ENCODE assay signal across 25 cellular contexts in the genomic region with DNA sequence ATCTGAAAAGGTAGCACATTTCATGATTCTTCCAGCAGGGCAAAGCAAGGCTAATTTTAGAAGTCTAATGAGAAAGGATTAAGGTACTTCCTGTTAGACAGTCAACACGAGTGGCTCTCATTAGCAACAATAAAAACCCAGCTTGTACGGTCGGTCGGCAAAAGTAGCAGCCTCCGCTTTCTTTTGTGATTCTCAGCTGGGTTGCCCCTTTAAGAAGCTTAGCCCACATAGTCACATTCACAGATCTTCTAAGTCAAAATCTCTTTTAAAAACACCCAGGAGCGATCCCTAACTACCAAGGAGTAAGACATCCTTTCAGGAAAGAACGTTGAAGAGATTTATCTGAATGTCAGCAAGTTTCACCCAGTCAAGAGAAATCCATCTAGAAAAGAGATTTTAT.
DNase-seq lines count a peak whose midpoint lies in the region; ATAC-seq and TF ChIP-seq lines count a peak whose summit lies in the region.
"Had no signal": no experiment of that assay in that cellular context is flagged by ENCODE, and none has a peak within 500 bp of the region (broad histone marks: within the 10 kb centered on the region; RNA-seq: fewer than 3 reads in every experiment).

No MANE protein-coding gene starts in this region.

- H3K4me1 ChIP-seq in HUES48 (ENCODE audit: control insufficient read depth, insufficient read depth, low read length), result peaks cover 35% of the 10 kb centered on the region
- H3K4me1 ChIP-seq in esophagus squamous epithelium, result peaks cover 0 to 9% (median 0%) of the 10 kb centered on the region in 3 donors
- H3K4me1 ChIP-seq: suprapubic skin had no signal

- no peak overlapping the region for H3K4me3 ChIP-seq in HUES48 (ENCODE audit: low read depth, low read length)
- H3K4me3 ChIP-seq in esophagus squamous epithelium, result no peak overlapping the region
- H3K4me3 ChIP-seq: dorsolateral prefrontal cortex, suprapubic skin, upper lobe of right lung had no signal

- DNase-seq in DMS153 treated with DMSO at 0.1 percent for 48 hours (lab: John Stamatoyannopoulos, UW; ENCODE audit: unreplicated experiment) (peak; percentile 27), NCI-H82 treated with DMSO at 0.1 percent for 48 hours (lab: John Stamatoyannopoulos, UW; ENCODE audit: unreplicated experiment) (peak; percentile 10), iPS-NIHi11 (ENCODE audit: low spot score) (peak; percentile 39), C1 segment of cervical spinal cord (lab: John Stamatoyannopoulos, UW) (no peak), esophagus squamous epithelium (lab: John Stamatoyannopoulos, UW) (no peak)
- DNase-seq: activated CD4-positive, alpha-beta T cell treated with anti-CD3 and anti-CD28 coated beads for 48 hours; activated naive CD4-positive, alpha-beta T cell; activated T-cell treated with anti-CD3 and anti-CD28 coated beads, Interleukin-2, amount 50 U/mL, for 48 hours; cerebellar nuclear complex; DND-41; dorsolateral prefrontal cortex; glutamatergic neuron; HCEC 1CT; KG1; mammary epithelial cell; MM.1S; NCI-H774; RPMI8226; stimulated activated naive CD4-positive, alpha-beta T cell; upper lobe of right lung had no signal

- TF ChIP-seq CTCF in esophagus squamous epithelium (IDR thresholded peaks at IDR 0.05), result no peak

- ATAC-seq in HG03108 (IDR thresholded peaks at IDR 0.05; ENCODE audit: unreplicated experiment), result no peak
- ATAC-seq: upper lobe of right lung had no signal

- 46 to 65% methylated on average over 7 of the region's 7 CpGs for WGBS in esophagus squamous epithelium, 2 donors

- H3K27ac ChIP-seq in HUES48 (ENCODE audit: low read depth, low read length), result peak overlapping the region; percentile 89
- no peak overlapping the region for H3K27ac ChIP-seq in esophagus squamous epithelium
- H3K27ac ChIP-seq: C4-2B, dorsolateral prefrontal cortex, epithelial cell of prostate, suprapubic skin, upper lobe of right lung had no signal

- TF ChIP-seq POLR2A in esophagus squamous epithelium (IDR thresholded peaks at IDR 0.05), result no peak

- H3K36me3 ChIP-seq in HUES48 (ENCODE audit: control insufficient read depth, insufficient read depth, low read length) (no peaks in the 10 kb centered on the region), esophagus squamous epithelium (no peaks in the 10 kb centered on the region)
- H3K36me3 ChIP-seq: suprapubic skin, upper lobe of right lung had no signal

- H3K9ac ChIP-seq in HUES48 (ENCODE audit: low read depth, low read length), result no peak overlapping the region

- intact Hi-C loops in esophagus squamous epithelium (cut with DNase I), result no loop called here

- H3K9me3 ChIP-seq in HUES48 (ENCODE audit: control insufficient read depth, insufficient read depth, low read length) (no peaks in the 10 kb centered on the region), esophagus squamous epithelium (no peaks in the 10 kb centered on the region)
- H3K9me3 ChIP-seq: suprapubic skin, upper lobe of right lung had no signal

- no peaks in the 10 kb centered on the region for H3K27me3 ChIP-seq in HUES48 (ENCODE audit: control insufficient read depth, insufficient read depth, low read length)
- no peaks in the 10 kb centered on the region for H3K27me3 ChIP-seq in esophagus squamous epithelium
- H3K27me3 ChIP-seq: suprapubic skin, upper lobe of right lung had no signal

Comparison
In these comparisons a context has a peak if more than half of its experiments do, and no peak if none do; other contexts are left out.
1. DNase-seq: peak in DMS153 treated with DMSO at 0.1 percent for 48 hours (single experiment), NCI-H82 treated with DMSO at 0.1 percent for 48 hours (single experiment) and iPS-NIHi11 (single experiment); none in C1 segment of cervical spinal cord (0 of 14) and esophagus squamous epithelium (single experiment).